Comparison of ENCODE assay signal across 14 cellular contexts in genomic region chr22:39490966-39491680, GRCh38. TPM values are rescaled to one million over a fixed set of nuclear protein-coding genes. Genes with fewer than 3 reads are reported as not detected.
DNase-seq lines count a peak whose midpoint lies in the region; ATAC-seq, FAIRE-seq and TF ChIP-seq lines count a peak whose summit lies in the region.
"Had no signal": no experiment of that assay in that cellular context is flagged by ENCODE, and none has a peak within 500 bp of the region (broad histone marks: within the 10 kb centered on the region; RNA-seq: fewer than 3 reads in every experiment).

No MANE protein-coding gene starts in this region.

- 0 out of 2 replicates have a peak overlapping the region, but pooled peaks have one; percentile 6 for H3K4ac ChIP-seq in IMR-90 (ENCODE audit: low read depth, low read length)

- no peak overlapping the region for H2AK5ac ChIP-seq in IMR-90 (ENCODE audit: low read depth, low read length)

- H3K79me1 ChIP-seq in IMR-90 (ENCODE audit: low read depth in 1 of 2, low read length in 2 of 2), result peaks cover 0 to 8% of the 10 kb centered on the region in 2 experiments; a peak in 1 of 4 replicates

- dilution Hi-C loops in IMR-90 (cut with HindIII; ENCODE audit: low sequenced_read_pairs, unreplicated experiment), result no loop called here

- no peak for TF ChIP-seq RAD21 in IMR-90 (IDR thresholded peaks at IDR 0.05; ENCODE audit: low read length)

- peak overlapping the region in 6 of 11 experiments; percentile 16 to 47 (median 27); a peak in 8 of 22 replicates for H3K27ac ChIP-seq in BLaER1 treated with 17β-estradiol and CSF1 and Interleukin-3, amounts not matched to agents 10 nM and 100 nM
- H3K27ac ChIP-seq in IMR-90 (ENCODE audit: insufficient read depth, low read length) (no peak overlapping the region), lower lobe of right lung (no peak overlapping the region), neural progenitor cell (no peak overlapping the region)
- H3K27ac ChIP-seq: GM23248 had no signal

- no peak overlapping the region for H2BK120ac ChIP-seq in IMR-90 (ENCODE audit: low read depth, low read length)

- H2BK20ac ChIP-seq in IMR-90 (ENCODE audit: low read depth, low read length), result no peak overlapping the region

- peaks cover 7% of the 10 kb centered on the region for H3K4me1 Mint-ChIP-seq in neural progenitor cell

- H3K56ac ChIP-seq in IMR-90 (ENCODE audit: extremely low read depth, insufficient read depth, low read length), result no peak overlapping the region

- no peak overlapping the region for H3K4me3 ChIP-seq in BLaER1 treated with 17β-estradiol and CSF1 and Interleukin-3, amounts not matched to agents 10 nM and 100 nM
- H3K4me3 ChIP-seq in IMR-90 (ENCODE audit: insufficient read depth, low read depth, low read length), result no peak overlapping the region
- no peak overlapping the region for H3K4me3 ChIP-seq in lower lobe of right lung
- no peak overlapping the region for H3K4me3 ChIP-seq in neural progenitor cell
- H3K4me3 ChIP-seq: GM23248 had no signal

- no peak overlapping the region for H2AFZ ChIP-seq in IMR-90 (replicated peaks; ENCODE audit: low read length, poor library complexity)
- no peak overlapping the region for H2AFZ ChIP-seq in neural progenitor cell (replicated peaks)

- ATAC-seq in IMR-90 (ENCODE audit: low read depth) (no peak), lower lobe of right lung (no peak)

- no peak overlapping the region for H2BK15ac ChIP-seq in IMR-90 (ENCODE audit: low read depth, low read length)

- peak overlapping the region in 6 of 11 experiments; percentile 10 to 52 (median 32); a peak in 5 of 22 replicates for H3K9ac ChIP-seq in BLaER1 treated with 17β-estradiol and CSF1 and Interleukin-3, amounts not matched to agents 10 nM and 100 nM
- H3K9ac ChIP-seq in IMR-90 (ENCODE audit: low read depth, low read length) (no peak overlapping the region), neural progenitor cell (no peak overlapping the region)
- H3K9ac ChIP-seq: GM23248 had no signal

- H4K5ac ChIP-seq in IMR-90 (ENCODE audit: low read depth, low read length), result no peak overlapping the region

- CTCF ChIA-PET in IMR-90 (lab: Yijun Ruan, JAX), result interaction anchor here (0.6 kb wide), 1 partner anchor 16 kb away, joined by 3 read pairs; no protein-coding TSS in a partner anchor

- no peak overlapping the region for H3K18ac ChIP-seq in IMR-90 (ENCODE audit: low read depth, low read length)

- DNase-seq in IMR-90 (no peak), lower lobe of right lung (peak; percentile 38), neural progenitor cell (ENCODE audit: low spot score) (no peak), RCC 7860 (ENCODE audit: low spot score) (no peak)
- DNase-seq in central memory CD4-positive, alpha-beta T cell, result no peak
- no peak for DNase-seq in stimulated activated CD4-positive, alpha-beta T cell treated with anti-CD3 and anti-CD28 coated beads, Interleukin-1b, Interleukin-23, amount 100 ng/mL, for 48 hours
- DNase-seq: BE2C; Caco-2; CD8-positive, alpha-beta memory T cell; DMS53; GM23248 had no signal

- intact Hi-C loops in IMR-90 (cut with micrococcal nuclease), result loop anchor here (10.0 kb wide), 2 partner anchors 56 to 316 kb away; no protein-coding TSS in a partner anchor
- intact Hi-C loops in lower lobe of right lung (cut with DNase I), result no loop called here

- peaks cover 22% of the 10 kb centered on the region for H3K9me1 ChIP-seq in IMR-90 (ENCODE audit: insufficient read depth, low read length)

- no peak overlapping the region for H2BK5ac ChIP-seq in IMR-90 (ENCODE audit: low read depth, low read length, poor library complexity, severe bottlenecking)

- no peak for FAIRE-seq in RCC 7860 (lab: Jason Lieb, UNC)
- FAIRE-seq: A204.1, H54 had no signal

- H3K4me3 Mint-ChIP-seq in neural progenitor cell, result no peak overlapping the region
- H3K4me3 Mint-ChIP-seq: CD8-positive, alpha-beta memory T cell had no signal

- H3K4me2 ChIP-seq in BLaER1 treated with 17β-estradiol and CSF1 and Interleukin-3, amounts not matched to agents 10 nM and 100 nM, result peak overlapping the region in 8 of 11 experiments; percentile 22 to 79 (median 50); a peak in 14 of 22 replicates
- no peak overlapping the region for H3K4me2 ChIP-seq in IMR-90 (ENCODE audit: low read depth, low read length)
- H3K4me2 ChIP-seq in neural progenitor cell, result no peak overlapping the region

- no peaks in the 10 kb centered on the region for H3K27me3 ChIP-seq in BLaER1 treated with 17β-estradiol and CSF1 and Interleukin-3, amounts not matched to agents 10 nM and 100 nM
- H3K27me3 ChIP-seq in IMR-90 (ENCODE audit: control insufficient read depth, insufficient read depth, low read length) (no peaks in the 10 kb centered on the region), lower lobe of right lung (ENCODE audit: low read depth) (no peaks in the 10 kb centered on the region), neural progenitor cell (peaks cover 5% of the 10 kb centered on the region)
- H3K27me3 ChIP-seq: BE2C had no signal

- H3K36me3 Mint-ChIP-seq in neural progenitor cell, result peaks cover 4% of the 10 kb centered on the region
- H3K36me3 Mint-ChIP-seq: CD8-positive, alpha-beta memory T cell had no signal

- H3K4me1 ChIP-seq in BLaER1 treated with 17β-estradiol and CSF1 and Interleukin-3, amounts not matched to agents 10 nM and 100 nM, result peaks cover 27 to 63% (median 43%) of the 10 kb centered on the region in 10 experiments
- H3K4me1 ChIP-seq in IMR-90 (ENCODE audit: control insufficient read depth, insufficient read depth, low read length) (peaks cover 8% of the 10 kb centered on the region), lower lobe of right lung (peaks cover 40% of the 10 kb centered on the region), neural progenitor cell (peaks cover 2% of the 10 kb centered on the region)

- no CpG with 5 or more reads among the region's 9 CpGs for WGBS in IMR-90 (ENCODE audit: extremely low coverage in 2 of 2, insufficient read length in 1 of 2), 2 experiments

- H3K36me3 ChIP-seq in BLaER1 treated with 17β-estradiol and CSF1 and Interleukin-3, amounts not matched to agents 10 nM and 100 nM, result peaks cover 0 to 10% (median 0%) of the 10 kb centered on the region in 11 experiments; a peak in 7 of 22 replicates
- H3K36me3 ChIP-seq in IMR-90 (ENCODE audit: control insufficient read depth, insufficient read depth, low read length) (no peaks in the 10 kb centered on the region), lower lobe of right lung (no peaks in the 10 kb centered on the region), neural progenitor cell (no peaks in the 10 kb centered on the region)
- H3K36me3 ChIP-seq: BE2C had no signal

- no peak for TF ChIP-seq POLR2A in IMR-90 (IDR thresholded peaks at IDR 0.05; ENCODE audit: low read depth, low read length)

- BruUV-seq in IMR-90 (replicated peaks; lab: Mats Ljungman, UMichigan), result no TSS peak

- no peaks in the 10 kb centered on the region for H3K79me2 ChIP-seq in neural progenitor cell (ENCODE audit: low read depth)

- no peak for TF ChIP-seq CTCF in IMR-90 (conservative IDR thresholded peaks at IDR 0.05; ENCODE audit: low read depth, low read length)
- TF ChIP-seq CTCF in lower lobe of right lung (IDR thresholded peaks at IDR 0.05), result no peak
- no peak for TF ChIP-seq CTCF in neural progenitor cell (IDR thresholded peaks at IDR 0.05)

- H3K23ac ChIP-seq in IMR-90 (ENCODE audit: low read depth, low read length), result peak overlapping the region; percentile 44; the same call in 1 of the 2 replicates

- H2AK9ac ChIP-seq in IMR-90 (replicated peaks; ENCODE audit: low read depth, low read length, poor library complexity), result peak overlapping the region; percentile 16

- no peaks in the 10 kb centered on the region for H3K9me3 ChIP-seq in BLaER1 treated with 17β-estradiol and CSF1 and Interleukin-3, amounts not matched to agents 10 nM and 100 nM (replicated peaks in 1 of 11)
- H3K9me3 ChIP-seq in IMR-90 (ENCODE audit: control insufficient read depth, insufficient read depth, low read length) (no peaks in the 10 kb centered on the region), lower lobe of right lung (no peaks in the 10 kb centered on the region), neural progenitor cell (ENCODE audit: low read depth) (no peaks in the 10 kb centered on the region)
- H3K9me3 ChIP-seq: BE2C, Caco-2 had no signal

- no peak overlapping the region for H4K8ac ChIP-seq in IMR-90 (ENCODE audit: low read depth in 2 of 2, low read length in 2 of 2)

- in situ Hi-C loops in IMR-90 (cut with MboI; ENCODE audit: low sequenced_read_pairs), result no loop called here

- no peaks in the 10 kb centered on the region for H3K9me3 Mint-ChIP-seq in neural progenitor cell
- H3K9me3 Mint-ChIP-seq: CD8-positive, alpha-beta memory T cell had no signal

- H3K27me3 Mint-ChIP-seq in neural progenitor cell (ENCODE audit: insufficient read depth, low read depth), result peaks cover 9% of the 10 kb centered on the region

- peaks cover 7% of the 10 kb centered on the region for H3F3A ChIP-seq in neural progenitor cell (ENCODE audit: low read depth)

- H4K91ac ChIP-seq in IMR-90 (ENCODE audit: insufficient read depth, low read depth, low read length), result no peak overlapping the region

- no peak overlapping the region for H3K27ac Mint-ChIP-seq in neural progenitor cell
- H3K27ac Mint-ChIP-seq: CD8-positive, alpha-beta memory T cell had no signal

- no peak overlapping the region for H3K14ac ChIP-seq in IMR-90 (replicated peaks; ENCODE audit: low read depth, low read length)

- no peaks in the 10 kb centered on the region for H4K20me1 ChIP-seq in BLaER1 treated with 17β-estradiol and CSF1 and Interleukin-3, amounts not matched to agents 10 nM and 100 nM
- peaks cover 12% of the 10 kb centered on the region; the same call in 1 of the 2 replicates for H4K20me1 ChIP-seq in IMR-90 (ENCODE audit: insufficient read depth, low read length)
- peaks cover 5% of the 10 kb centered on the region for H4K20me1 ChIP-seq in neural progenitor cell (ENCODE audit: low read depth)

- POLR2A ChIA-PET in IMR-90 (lab: Charles Lee; ENCODE audit: unreplicated experiment), result no interaction called here

RNA-seq across cellular contexts. Expression of gene MIEF1, which starts 11.0 kb away (rescaled TPM):
- total RNA-seq in IMR-90 (2012; rRNA removed) (9.7 and 12.2 TPM in 2 replicates), lower lobe of right lung (27.7 TPM), neural progenitor cell (ENCODE audit: low replicate concordance) (22.0 and 32.7 TPM in 2 replicates)
- 15.0 and 16.9 TPM in 2 replicates for polyA plus RNA-seq in IMR-90 (2012; rRNA removed)
- 9.7 and 13.5 TPM in 2 replicates for polyA plus RNA-seq in IMR-90 (2012; cell fraction: cytosol; rRNA removed)
- 8.6 and 12.3 TPM in 2 replicates for polyA plus RNA-seq in IMR-90 (2012; cell fraction: nucleus; rRNA removed; ENCODE audit: low replicate concordance)

RNA-seq across cellular contexts. Expression of gene ATF4, which starts 29.2 kb away (rescaled TPM):
- 136 and 148 TPM in 2 replicates for total RNA-seq in IMR-90 (2012; rRNA removed)
- polyA plus RNA-seq in IMR-90 (2012; rRNA removed), result 662 and 949 TPM in 2 replicates
- 533 and 881 TPM in 2 replicates for polyA plus RNA-seq in IMR-90 (2012; cell fraction: cytosol; rRNA removed)
- 1,013 and 1,510 TPM in 2 replicates for polyA plus RNA-seq in IMR-90 (2012; cell fraction: nucleus; rRNA removed; ENCODE audit: low replicate concordance)
- 327 TPM for total RNA-seq in lower lobe of right lung
- total RNA-seq in neural progenitor cell (ENCODE audit: low replicate concordance), result 189 and 230 TPM in 2 replicates

RNA-seq across cellular contexts. Expression of gene MGAT3, which starts 34.3 kb away (rescaled TPM):
- total RNA-seq in IMR-90 (2012; rRNA removed) (0.28 and 0.36 TPM in 2 replicates), lower lobe of right lung (41.5 TPM), neural progenitor cell (ENCODE audit: low replicate concordance) (7.5 and 18.5 TPM in 2 replicates)
- polyA plus RNA-seq in IMR-90 (2012; rRNA removed), result 1.1 TPM in 2 replicates
- polyA plus RNA-seq in IMR-90 (2012; cell fraction: cytosol; rRNA removed), result 0.38 and 0.99 TPM in 2 replicates
- polyA plus RNA-seq in IMR-90 (2012; cell fraction: nucleus; rRNA removed; ENCODE audit: low replicate concordance), result 1.0 and 1.5 TPM in 2 replicates
- total RNA-seq: GM23248 had no signal
- polyA plus RNA-seq: GM23248 had no signal

RNA-seq across cellular contexts. Expression of gene RPS19BP1, which starts 41.4 kb away (rescaled TPM):
- total RNA-seq in IMR-90 (2012; rRNA removed) (33.0 and 33.6 TPM in 2 replicates), lower lobe of right lung (67.9 TPM), neural progenitor cell (ENCODE audit: low replicate concordance) (27.7 and 68.3 TPM in 2 replicates)
- 95.4 and 117 TPM in 2 replicates for polyA plus RNA-seq in IMR-90 (2012; rRNA removed)
- 117 and 206 TPM in 2 replicates for polyA plus RNA-seq in IMR-90 (2012; cell fraction: cytosol; rRNA removed)
- 65.7 and 74.5 TPM in 2 replicates for polyA plus RNA-seq in IMR-90 (2012; cell fraction: nucleus; rRNA removed; ENCODE audit: low replicate concordance)

Comparison
In these comparisons a context has a peak if more than half of its experiments do, and no peak if none do; other contexts are left out.
1. H3K27ac ChIP-seq: peak in BLaER1 treated with 17β-estradiol and CSF1 and Interleukin-3, amounts not matched to agents 10 nM and 100 nM (6 of 11); none in IMR-90 (single experiment), lower lobe of right lung (single experiment) and neural progenitor cell (single experiment).
2. H3K4me2 ChIP-seq: peak in BLaER1 treated with 17β-estradiol and CSF1 and Interleukin-3, amounts not matched to agents 10 nM and 100 nM (8 of 11); none in IMR-90 (single experiment) and neural progenitor cell (single experiment).
3. H3K9ac ChIP-seq: peak in BLaER1 treated with 17β-estradiol and CSF1 and Interleukin-3, amounts not matched to agents 10 nM and 100 nM (6 of 11); none in IMR-90 (single experiment) and neural progenitor cell (single experiment).